ENCODE assay signal across 12 cellular contexts in the genomic region with DNA sequence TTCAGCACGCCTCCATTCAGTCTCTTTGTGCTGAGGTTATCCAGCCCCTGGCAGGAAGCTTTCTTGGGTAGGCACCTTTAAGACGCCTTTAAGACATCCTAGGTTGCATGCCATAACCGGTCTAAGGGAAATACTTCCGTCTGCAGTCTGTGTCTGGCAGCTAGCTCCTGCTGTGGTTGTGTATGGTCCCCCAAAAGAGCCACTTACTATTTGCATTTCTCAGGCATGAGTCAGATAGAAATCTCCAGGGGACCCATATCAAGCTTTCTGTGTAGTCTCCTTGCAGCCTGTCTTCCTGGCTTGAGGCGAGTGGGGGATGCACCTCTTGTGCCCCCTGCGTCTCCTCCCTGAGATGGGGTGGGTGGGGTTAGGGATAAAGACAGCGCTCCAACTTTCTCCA. TPM values are rescaled to one million over a fixed set of nuclear protein-coding genes. Genes with fewer than 3 reads are reported as not detected.
DNase-seq lines count a peak whose midpoint lies in the region; ATAC-seq and TF ChIP-seq lines count a peak whose summit lies in the region.
"Had no signal": no experiment of that assay in that cellular context is flagged by ENCODE, and none has a peak within 500 bp of the region (broad histone marks: within the 10 kb centered on the region; RNA-seq: fewer than 3 reads in every experiment).

No MANE protein-coding gene starts in this region.

- H3F3A ChIP-seq in GM23338 (replicated peaks; ENCODE audit: low read depth) = no peaks in the 10 kb centered on the region; the same call in 1 of the 2 replicates

- intact Hi-C loops in colonic mucosa (cut with DNase I) = no loop called here

- H3K27me3 Mint-ChIP-seq in GM23338 (ENCODE audit: insufficient read depth, low read depth, poor library complexity) = peaks cover 9% of the 10 kb centered on the region

- no peak overlapping the region for H3K4me3 Mint-ChIP-seq in GM23338

- 35% methylated on average over 7 of the region's 7 CpGs for WGBS in hepatocyte (ENCODE audit: low lambda C conversion rate, missing lambda C conversion rate)

- ATAC-seq in GM18511 (IDR thresholded peaks at IDR 0.05; ENCODE audit: unreplicated experiment) (peak; percentile 74), GM23338 (peak; percentile 84), HG03457 (IDR thresholded peaks at IDR 0.05; ENCODE audit: unreplicated experiment) (peak; percentile 91)
- ATAC-seq: left lobe of liver had no signal

- H3K9me3 Mint-ChIP-seq in GM23338 = no peaks in the 10 kb centered on the region; the same call in 2 of the 3 replicates

- H3K9me2 ChIP-seq in GM23338 (ENCODE audit: insufficient read depth) (peaks cover 6% of the 10 kb centered on the region; the same call in 1 of the 2 replicates), hepatocyte (replicated peaks; ENCODE audit: insufficient read depth) (no peaks in the 10 kb centered on the region)

- TF ChIP-seq CTCF in GM23338 (conservative IDR thresholded peaks at IDR 0.05; ENCODE audit: low read depth in 2 of 2) (no peak), hepatocyte (IDR thresholded peaks at IDR 0.05; ENCODE audit: poor library complexity) (no peak), colonic mucosa (IDR thresholded peaks at IDR 0.05) (no peak)

- in situ Hi-C loops in G401 (cut with HindIII; ENCODE audit: low sequenced_read_pairs) = no loop called here

- H3K4me2 ChIP-seq in GM23338 = peak overlapping the region; percentile 33
- no peak overlapping the region for H3K4me2 ChIP-seq in hepatocyte

- H3K36me3 ChIP-seq in GM23338 (ENCODE audit: insufficient read depth) (no peaks in the 10 kb centered on the region), hepatocyte (replicated peaks; ENCODE audit: insufficient read depth, low read depth) (no peaks in the 10 kb centered on the region), colonic mucosa (no peaks in the 10 kb centered on the region)

- H3K9ac ChIP-seq in colonic mucosa (ENCODE audit: low read depth in 2 of 2, low read length in 2 of 2) = no peak overlapping the region

- H4K20me1 ChIP-seq in GM23338 (replicated peaks; ENCODE audit: insufficient read depth) (no peaks in the 10 kb centered on the region), hepatocyte (ENCODE audit: insufficient read depth, poor library complexity, severe bottlenecking) (no peaks in the 10 kb centered on the region)

- peaks cover 25% of the 10 kb centered on the region for H3K4me1 Mint-ChIP-seq in GM23338

- H3K36me3 Mint-ChIP-seq in GM23338 (ENCODE audit: low read depth) = no peaks in the 10 kb centered on the region

- H3K79me2 ChIP-seq in GM23338 (replicated peaks; ENCODE audit: insufficient read depth) (no peaks in the 10 kb centered on the region), hepatocyte (no peaks in the 10 kb centered on the region)

- DNase-seq in GM23338 (ENCODE audit: low spot score) (peak; percentile 44), hepatocyte (ENCODE audit: low spot score) (peak; percentile 8), inferior parietal cortex (ENCODE audit: extremely low spot score) (no peak), G401 (ENCODE audit: low spot score) (no peak), colonic mucosa (no peak), midbrain (lab: John Stamatoyannopoulos, UW) (no peak)
- DNase-seq: COR-L47 had no signal

- peaks cover 13% of the 10 kb centered on the region for H3K4me1 ChIP-seq in GM23338 (ENCODE audit: insufficient read depth)
- H3K4me1 ChIP-seq in hepatocyte (ENCODE audit: insufficient read depth) = no peaks in the 10 kb centered on the region
- H3K4me1 ChIP-seq in colonic mucosa = no peaks in the 10 kb centered on the region

- no peak overlapping the region for H3K4me3 ChIP-seq in GM23338
- no peak overlapping the region for H3K4me3 ChIP-seq in hepatocyte
- no peak overlapping the region for H3K4me3 ChIP-seq in colonic mucosa

- H3K9me3 ChIP-seq in hepatocyte (ENCODE audit: low read depth) = no peaks in the 10 kb centered on the region
- H3K9me3 ChIP-seq in colonic mucosa = no peaks in the 10 kb centered on the region

- peak overlapping the region; percentile 50; the same call in 1 of the 2 replicates for H3K27ac Mint-ChIP-seq in GM23338

- H3K27me3 ChIP-seq in GM23338 (ENCODE audit: insufficient read depth) = no peaks in the 10 kb centered on the region
- H3K27me3 ChIP-seq in hepatocyte = peaks cover 8% of the 10 kb centered on the region
- H3K27me3 ChIP-seq in colonic mucosa = no peaks in the 10 kb centered on the region

- no peak overlapping the region for H3K27ac ChIP-seq in GM23338 (ENCODE audit: low read depth)
- H3K27ac ChIP-seq in hepatocyte = no peak overlapping the region
- H3K27ac ChIP-seq in colonic mucosa = no peak overlapping the region

- H2AFZ ChIP-seq in GM23338 (peak overlapping the region; percentile 73), hepatocyte (no peak overlapping the region)

TF ChIP-seq in GM23338, 12 proteins besides CTCF, POLR2A, EP300 and RAD21 (continues in another document):
- TF ChIP-seq CREB1 (CRISPR knock-in tag; IDR thresholded peaks at IDR 0.05; ENCODE audit: low read depth) (no peak), ZNF331 (CRISPR knock-in tag; IDR thresholded peaks at IDR 0.05; ENCODE audit: low read depth) (no peak), ZNF114 (CRISPR knock-in tag; IDR thresholded peaks at IDR 0.05) (no peak), EZH2phosphoT487 (IDR thresholded peaks at IDR 0.05; ENCODE audit: unreplicated experiment) (no peak), JUNB (IDR thresholded peaks at IDR 0.05; ENCODE audit: unreplicated experiment) (no peak), EZH2 (IDR thresholded peaks at IDR 0.05; ENCODE audit: low read depth, unreplicated experiment) (no peak), NANOG (IDR thresholded peaks at IDR 0.05; ENCODE audit: borderline replicate concordance) (no peak)
- TF ChIP-seq, protein P1, sequence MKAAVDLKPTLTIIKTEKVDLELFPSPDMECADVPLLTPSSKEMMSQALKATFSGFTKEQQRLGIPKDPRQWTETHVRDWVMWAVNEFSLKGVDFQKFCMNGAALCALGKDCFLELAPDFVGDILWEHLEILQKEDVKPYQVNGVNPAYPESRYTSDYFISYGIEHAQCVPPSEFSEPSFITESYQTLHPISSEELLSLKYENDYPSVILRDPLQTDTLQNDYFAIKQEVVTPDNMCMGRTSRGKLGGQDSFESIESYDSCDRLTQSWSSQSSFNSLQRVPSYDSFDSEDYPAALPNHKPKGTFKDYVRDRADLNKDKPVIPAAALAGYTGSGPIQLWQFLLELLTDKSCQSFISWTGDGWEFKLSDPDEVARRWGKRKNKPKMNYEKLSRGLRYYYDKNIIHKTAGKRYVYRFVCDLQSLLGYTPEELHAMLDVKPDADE (IDR thresholded peaks at IDR 0.05) = no peak
- TF ChIP-seq, protein P2, sequence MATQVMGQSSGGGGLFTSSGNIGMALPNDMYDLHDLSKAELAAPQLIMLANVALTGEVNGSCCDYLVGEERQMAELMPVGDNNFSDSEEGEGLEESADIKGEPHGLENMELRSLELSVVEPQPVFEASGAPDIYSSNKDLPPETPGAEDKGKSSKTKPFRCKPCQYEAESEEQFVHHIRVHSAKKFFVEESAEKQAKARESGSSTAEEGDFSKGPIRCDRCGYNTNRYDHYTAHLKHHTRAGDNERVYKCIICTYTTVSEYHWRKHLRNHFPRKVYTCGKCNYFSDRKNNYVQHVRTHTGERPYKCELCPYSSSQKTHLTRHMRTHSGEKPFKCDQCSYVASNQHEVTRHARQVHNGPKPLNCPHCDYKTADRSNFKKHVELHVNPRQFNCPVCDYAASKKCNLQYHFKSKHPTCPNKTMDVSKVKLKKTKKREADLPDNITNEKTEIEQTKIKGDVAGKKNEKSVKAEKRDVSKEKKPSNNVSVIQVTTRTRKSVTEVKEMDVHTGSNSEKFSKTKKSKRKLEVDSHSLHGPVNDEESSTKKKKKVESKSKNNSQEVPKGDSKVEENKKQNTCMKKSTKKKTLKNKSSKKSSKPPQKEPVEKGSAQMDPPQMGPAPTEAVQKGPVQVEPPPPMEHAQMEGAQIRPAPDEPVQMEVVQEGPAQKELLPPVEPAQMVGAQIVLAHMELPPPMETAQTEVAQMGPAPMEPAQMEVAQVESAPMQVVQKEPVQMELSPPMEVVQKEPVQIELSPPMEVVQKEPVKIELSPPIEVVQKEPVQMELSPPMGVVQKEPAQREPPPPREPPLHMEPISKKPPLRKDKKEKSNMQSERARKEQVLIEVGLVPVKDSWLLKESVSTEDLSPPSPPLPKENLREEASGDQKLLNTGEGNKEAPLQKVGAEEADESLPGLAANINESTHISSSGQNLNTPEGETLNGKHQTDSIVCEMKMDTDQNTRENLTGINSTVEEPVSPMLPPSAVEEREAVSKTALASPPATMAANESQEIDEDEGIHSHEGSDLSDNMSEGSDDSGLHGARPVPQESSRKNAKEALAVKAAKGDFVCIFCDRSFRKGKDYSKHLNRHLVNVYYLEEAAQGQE (IDR thresholded peaks at IDR 0.05; ENCODE audit: unreplicated experiment) = no peak

RNA-seq across cellular contexts. Expression of gene RYR2, which starts 10.0 kb away (rescaled TPM):
- total RNA-seq in GM23338 (2014; rRNA removed; shearing (Covaris generic)) = 6.7 and 10.0 TPM in 2 replicates
- polyA plus RNA-seq in GM23338 (2016; fragmentation: Nextera tagmentation; extraction: Ambion mirVana) (1.7 and 8.9 TPM in 2 replicates), hepatocyte (0.33 and 0.95 TPM in 2 replicates)
- total RNA-seq in hepatocyte (0.50 and 1.1 TPM in 2 replicates), colonic mucosa (under 1 TPM; 0.15 to 0.56 TPM)
- not detected in 2 replicates for total RNA-seq in G401 (2014; rRNA removed; shearing (Covaris generic))

RNA-seq across cellular contexts. Expression of gene MT1HL1, which starts 27.8 kb away (rescaled TPM):
- not detected in 2 replicates for total RNA-seq in GM23338 (2014; rRNA removed; shearing (Covaris generic))
- polyA plus RNA-seq in GM23338 (2016; fragmentation: Nextera tagmentation; extraction: Ambion mirVana) = not detected in 2 replicates
- total RNA-seq in hepatocyte = not detected in 2 replicates
- polyA plus RNA-seq in hepatocyte = not detected in 2 replicates
- total RNA-seq in G401 (2014; rRNA removed; shearing (Covaris generic)) = not detected in 2 replicates
- total RNA-seq in colonic mucosa = not detected
- total RNA-seq: dermis microvascular lymphatic vessel endothelial cell, left lobe of liver, urinary bladder had no signal
- polyA plus RNA-seq: urinary bladder had no signal

Comparison
In these comparisons a context has a peak if more than half of its experiments do, and no peak if none do; other contexts are left out.
1. DNase-seq: peak in GM23338 (single experiment) and hepatocyte (single experiment); none in inferior parietal cortex (single experiment), G401 (single experiment), colonic mucosa (single experiment) and midbrain (single experiment).
2. Peak in every context shown above with its lines, with median percentiles within 50 percentile points of each other: ATAC-seq.